ENCODE assay signal across 8 cellular contexts in genomic region chr12:53675701-53676607, GRCh38.
DNase-seq lines count a peak whose midpoint lies in the region; ATAC-seq lines count a peak whose summit lies in the region.

TSS of gene ATP5MC2 (minus strand) at chr12:53676083. CDS start at chr12:53672614, 3,469 bp downstream.

- peaks cover 23% of the 10 kb centered on the region for H3K36me3 Mint-ChIP-seq in central memory CD8-positive, alpha-beta T cell (ENCODE audit: insufficient read depth)

- peak within 1 kb of the TSS; percentile 87 for H3K4me3 Mint-ChIP-seq in central memory CD8-positive, alpha-beta T cell

- peaks cover 27% of the 10 kb centered on the region for H3K4me1 Mint-ChIP-seq in central memory CD8-positive, alpha-beta T cell

- H3K9me3 Mint-ChIP-seq in central memory CD8-positive, alpha-beta T cell: no peaks in the 10 kb centered on the region

- DNase-seq in Ammon's horn (ENCODE audit: low spot score) (peak; percentile 100), NCI-H446 (lab: John Stamatoyannopoulos, UW) (peak; percentile 96 to 98), iris pigment epithelial cell (ENCODE audit: low read depth) (peak; percentile 98)
- DNase-seq in activated CD4-positive, CD25-positive, alpha-beta regulatory T cell treated with anti-CD3 and anti-CD28 coated beads, Interleukin-2, amount 50 U/mL, for 16 hours (ENCODE audit: low read depth, low spot score): peak; percentile 94
- DNase-seq in central memory CD8-positive, alpha-beta T cell (ENCODE audit: low spot score in 2 of 2): peak; percentile 94 to 96
- peak; percentile 96 for DNase-seq in stimulated activated CD4-positive, alpha-beta T cell treated with anti-CD3 and anti-CD28 coated beads, Interleukin-12 subunit alpha, Interleukin-12 subunit beta, amount 100 ng/mL, for 4 hours

- ATAC-seq in GM19035 (IDR thresholded peaks at IDR 0.05; ENCODE audit: unreplicated experiment) (peak; percentile 97), HG03354 (IDR thresholded peaks at IDR 0.05; ENCODE audit: poor library complexity, severe bottlenecking, unreplicated experiment) (peak; percentile 96)
- ATAC-seq in central memory CD8-positive, alpha-beta T cell (replicated peaks; ENCODE audit: extremely low read depth, poor library complexity, severe bottlenecking): peak; percentile 97

- peaks cover 22% of the 10 kb centered on the region for H3K27me3 Mint-ChIP-seq in central memory CD8-positive, alpha-beta T cell

- peak within 1 kb of the TSS; percentile 94 for H3K27ac Mint-ChIP-seq in central memory CD8-positive, alpha-beta T cell (ENCODE audit: low read depth)

Comparison
In these comparisons a context has a peak if more than half of its experiments do, and no peak if none do; other contexts are left out.
1. Peak in every context shown above with its lines: DNase-seq and ATAC-seq.